ENCODE assay signal across 39 cellular contexts in the genomic region with DNA sequence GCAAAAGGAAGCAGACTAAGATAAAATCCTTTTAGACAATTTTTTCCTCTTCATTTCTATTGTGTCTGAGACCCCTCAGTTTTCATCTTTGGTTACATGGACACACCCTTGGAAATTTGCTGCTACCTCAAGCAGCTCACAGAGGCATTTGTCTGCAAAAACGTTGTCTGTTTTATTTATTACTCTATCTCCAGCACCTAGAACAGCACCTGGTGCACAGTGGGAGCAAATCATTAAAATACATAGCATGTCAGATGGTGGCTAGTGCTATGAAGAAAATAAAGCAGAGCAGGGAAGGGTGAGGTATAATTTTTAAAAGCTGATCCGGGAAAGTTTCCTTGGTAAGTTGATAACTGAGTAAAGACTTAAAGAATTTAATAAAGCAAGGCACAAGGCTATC. TPM values are rescaled to one million over a fixed set of nuclear protein-coding genes. Genes with fewer than 3 reads are reported as not detected.
"Had no signal": no experiment of that assay in that cellular context is flagged by ENCODE, and none has a peak within 500 bp of the region (broad histone marks: within the 10 kb centered on the region; RNA-seq: fewer than 3 reads in every experiment).

No MANE protein-coding gene starts in this region.

- H3K36me3 ChIP-seq: adrenal gland, ascending aorta, brain microvascular endothelial cell, breast epithelium, cardiac muscle cell had no signal

- H3K27ac ChIP-seq: adrenal gland, ascending aorta, body of pancreas, brain microvascular endothelial cell, breast epithelium, cardiac muscle cell had no signal

- H3K4me1 Mint-ChIP-seq: activated naive CD4-positive, alpha-beta T cell treated with anti-CD3 and anti-CD28 coated beads, Interleukin-2, amount 10 ng/mL, durations not matched to agents 7 days and 5 days; activated naive CD4-positive, alpha-beta T cell treated with anti-CD3 and anti-CD28 coated beads, Interleukin-2, amount 50 U/mL, for 24 hours; activated naive CD8-positive, alpha-beta T cell treated with anti-CD3 and anti-CD28 coated beads, Interleukin-2, amount 10 ng/mL, durations not matched to agents 7 days and 5 days; activated naive CD8-positive, alpha-beta T cell treated with anti-CD3 and anti-CD28 coated beads, Interleukin-2, amount 50 U/mL, for 24 hours; central memory CD8-positive, alpha-beta T cell had no signal

- H3K27me3 ChIP-seq: ascending aorta, body of pancreas, breast epithelium, cardiac muscle cell had no signal

- DNase-seq: activated effector memory CD4-positive, alpha-beta T cell treated with anti-CD3 and anti-CD28 coated beads, Interleukin-2, amount 50 U/mL, for 16 hours; activated effector memory CD4-positive, alpha-beta T cell treated with Interleukin-2 at 50 U/mL for 16 hours; activated gamma-delta T cell; activated gamma-delta T cell treated with Interleukin-2 at 50 U/mL for 16 hours; activated naive CD4-positive, alpha-beta T cell; activated naive CD4-positive, alpha-beta T cell treated with anti-CD3 and anti-CD28 coated beads for 36 hours; activated naive CD4-positive, alpha-beta T cell treated with anti-CD3 and anti-CD28 coated beads, Interleukin-2, amount 10 ng/mL, durations not matched to agents 7 days and 5 days; activated naive CD4-positive, alpha-beta T cell treated with anti-CD3 and anti-CD28 coated beads, Interleukin-2, amount 50 U/mL, for 16 hours; activated naive CD4-positive, alpha-beta T cell treated with Interleukin-2 at 50 U/mL for 16 hours; activated naive CD8-positive, alpha-beta T cell treated with anti-CD3 and anti-CD28 coated beads for 36 hours; activated naive CD8-positive, alpha-beta T cell treated with anti-CD3 and anti-CD28 coated beads, Interleukin-2, amount 10 ng/mL, durations not matched to agents 7 days and 5 days; activated naive CD8-positive, alpha-beta T cell treated with anti-CD3 and anti-CD28 coated beads, Interleukin-2, amount 50 U/mL, for 24 hours; activated T-cell treated with anti-CD3 and anti-CD28 coated beads, Interleukin-2, amount 50 U/mL, for 24 hours; activated T-cell treated with anti-CD3 and anti-CD28 coated beads, Interleukin-2, amount 50 U/mL, for 4 hours; activated T-cell treated with anti-CD3 and anti-CD28 coated beads, Interleukin-2, amount 50 U/mL, for 48 hours; activated T-cell treated with anti-CD3 and anti-CD28 coated beads, Interleukin-2, amount 50 U/mL, for 72 hours; adrenal gland; amniotic stem cell; amygdala; anterior cingulate cortex; aorta; body of pancreas; brain microvascular endothelial cell; caudate nucleus; central memory CD4-positive, alpha-beta T cell; cerebellar nuclear complex had no signal

- H3K4me1 ChIP-seq: adrenal gland, ascending aorta, body of pancreas, breast epithelium had no signal

- ATAC-seq: activated naive CD4-positive, alpha-beta T cell treated with anti-CD3 and anti-CD28 coated beads, Interleukin-2, amount 50 U/mL, for 72 hours; activated naive CD8-positive, alpha-beta T cell treated with anti-CD3 and anti-CD28 coated beads, Interleukin-2, amount 50 U/mL, for 24 hours; activated T-cell treated with anti-CD3 and anti-CD28 coated beads, Interleukin-2, amount 50 U/mL, for 4 hours; activated T-cell treated with anti-CD3 and anti-CD28 coated beads, Interleukin-2, amount 50 U/mL, for 72 hours; activated T-helper 17 cell treated with anti-CD3 and anti-CD28 coated beads, Interleukin-2, amount 50 U/mL, for 72 hours; body of pancreas had no signal

- H3K27ac Mint-ChIP-seq: activated naive CD4-positive, alpha-beta T cell treated with anti-CD3 and anti-CD28 coated beads for 36 hours; activated naive CD4-positive, alpha-beta T cell treated with anti-CD3 and anti-CD28 coated beads, Interleukin-2, amount 10 ng/mL, durations not matched to agents 7 days and 5 days; activated naive CD4-positive, alpha-beta T cell treated with anti-CD3 and anti-CD28 coated beads, Interleukin-2, amount 50 U/mL, for 24 hours; activated naive CD4-positive, alpha-beta T cell treated with anti-CD3 and anti-CD28 coated beads, Interleukin-2, amount 50 U/mL, for 72 hours; activated naive CD8-positive, alpha-beta T cell; activated naive CD8-positive, alpha-beta T cell treated with anti-CD3 and anti-CD28 coated beads for 36 hours; activated naive CD8-positive, alpha-beta T cell treated with anti-CD3 and anti-CD28 coated beads, Interleukin-2, amount 10 ng/mL, durations not matched to agents 7 days and 5 days; activated naive CD8-positive, alpha-beta T cell treated with anti-CD3 and anti-CD28 coated beads, Interleukin-2, amount 50 U/mL, for 24 hours; activated T-cell treated with anti-CD3 and anti-CD28 coated beads, Interleukin-2, amount 50 U/mL, for 24 hours; activated T-cell treated with anti-CD3 and anti-CD28 coated beads, Interleukin-2, amount 50 U/mL, for 72 hours; activated T-helper 1 cell treated with anti-CD3 and anti-CD28 coated beads, Interleukin-12 subunit alpha, Interleukin-12 subunit beta, Interleukin-2, Interleukin-4 antibody, amounts not matched to agents 30 ng/mL and 10 ng/mL and 1 ng/mL, durations not matched to agents 14 hours and 24 hours and 36 hours; activated T-helper 17 cell treated with anti-CD3 and anti-CD28 coated beads, Interleukin-2, amount 50 U/mL, for 72 hours; activated T-helper 2 cell treated with anti-CD3 and anti-CD28 coated beads, Interferon-gamma antibody, Interleukin-2, Interleukin-4, amounts not matched to agents 10 μg/mL and 5 μg/mL and 100 μg/mL, durations not matched to agents 14 hours and 24 hours and 36 hours; brain had no signal

- H3K9me3 Mint-ChIP-seq: activated naive CD4-positive, alpha-beta T cell treated with anti-CD3 and anti-CD28 coated beads for 36 hours; activated naive CD4-positive, alpha-beta T cell treated with anti-CD3 and anti-CD28 coated beads, Interleukin-2, amount 10 ng/mL, durations not matched to agents 7 days and 5 days; activated naive CD4-positive, alpha-beta T cell treated with anti-CD3 and anti-CD28 coated beads, Interleukin-2, amount 50 U/mL, for 24 hours; activated naive CD4-positive, alpha-beta T cell treated with anti-CD3 and anti-CD28 coated beads, Interleukin-2, amount 50 U/mL, for 72 hours; activated naive CD8-positive, alpha-beta T cell treated with anti-CD3 and anti-CD28 coated beads for 36 hours; activated naive CD8-positive, alpha-beta T cell treated with anti-CD3 and anti-CD28 coated beads, Interleukin-2, amount 50 U/mL, for 24 hours; activated T-cell treated with anti-CD3 and anti-CD28 coated beads, Interleukin-2, amount 50 U/mL, for 24 hours; activated T-cell treated with anti-CD3 and anti-CD28 coated beads, Interleukin-2, amount 50 U/mL, for 4 hours; activated T-cell treated with anti-CD3 and anti-CD28 coated beads, Interleukin-2, amount 50 U/mL, for 72 hours; activated T-helper 1 cell treated with anti-CD3 and anti-CD28 coated beads, Interleukin-12 subunit alpha, Interleukin-12 subunit beta, Interleukin-2, Interleukin-4 antibody, amounts not matched to agents 30 ng/mL and 10 ng/mL and 1 ng/mL, durations not matched to agents 14 hours and 24 hours and 36 hours; activated T-helper 17 cell treated with anti-CD3 and anti-CD28 coated beads, Interleukin-2, amount 50 U/mL, for 72 hours; activated T-helper 2 cell treated with anti-CD3 and anti-CD28 coated beads, Interferon-gamma antibody, Interleukin-2, Interleukin-4, amounts not matched to agents 10 μg/mL and 5 μg/mL and 100 μg/mL, durations not matched to agents 14 hours and 24 hours and 36 hours; brain; central memory CD8-positive, alpha-beta T cell had no signal

- H3K4me3 Mint-ChIP-seq: activated naive CD4-positive, alpha-beta T cell treated with anti-CD3 and anti-CD28 coated beads for 36 hours; activated naive CD4-positive, alpha-beta T cell treated with anti-CD3 and anti-CD28 coated beads, Interleukin-2, amount 10 ng/mL, durations not matched to agents 7 days and 5 days; activated naive CD4-positive, alpha-beta T cell treated with anti-CD3 and anti-CD28 coated beads, Interleukin-2, amount 50 U/mL, for 24 hours; activated naive CD8-positive, alpha-beta T cell; activated naive CD8-positive, alpha-beta T cell treated with anti-CD3 and anti-CD28 coated beads for 36 hours; activated naive CD8-positive, alpha-beta T cell treated with anti-CD3 and anti-CD28 coated beads, Interleukin-2, amount 10 ng/mL, durations not matched to agents 7 days and 5 days; activated naive CD8-positive, alpha-beta T cell treated with anti-CD3 and anti-CD28 coated beads, Interleukin-2, amount 50 U/mL, for 24 hours; activated T-cell treated with anti-CD3 and anti-CD28 coated beads, Interleukin-2, amount 50 U/mL, for 24 hours; activated T-cell treated with anti-CD3 and anti-CD28 coated beads, Interleukin-2, amount 50 U/mL, for 4 hours; activated T-cell treated with anti-CD3 and anti-CD28 coated beads, Interleukin-2, amount 50 U/mL, for 72 hours; activated T-helper 1 cell treated with anti-CD3 and anti-CD28 coated beads, Interleukin-12 subunit alpha, Interleukin-12 subunit beta, Interleukin-2, Interleukin-4 antibody, amounts not matched to agents 30 ng/mL and 10 ng/mL and 1 ng/mL, durations not matched to agents 14 hours and 24 hours and 36 hours; activated T-helper 17 cell treated with anti-CD3 and anti-CD28 coated beads, Interleukin-2, amount 50 U/mL, for 72 hours; brain; central memory CD8-positive, alpha-beta T cell had no signal

- H3K4me3 ChIP-seq: adrenal gland, ascending aorta, breast epithelium, cardiac muscle cell had no signal

- FAIRE-seq: astrocyte, bronchial epithelial cell had no signal

- H3K36me3 Mint-ChIP-seq: activated naive CD4-positive, alpha-beta T cell treated with anti-CD3 and anti-CD28 coated beads, Interleukin-2, amount 10 ng/mL, durations not matched to agents 7 days and 5 days; activated naive CD4-positive, alpha-beta T cell treated with anti-CD3 and anti-CD28 coated beads, Interleukin-2, amount 50 U/mL, for 24 hours; activated naive CD4-positive, alpha-beta T cell treated with anti-CD3 and anti-CD28 coated beads, Interleukin-2, amount 50 U/mL, for 72 hours; activated naive CD8-positive, alpha-beta T cell; activated naive CD8-positive, alpha-beta T cell treated with anti-CD3 and anti-CD28 coated beads for 36 hours; activated naive CD8-positive, alpha-beta T cell treated with anti-CD3 and anti-CD28 coated beads, Interleukin-2, amount 10 ng/mL, durations not matched to agents 7 days and 5 days; brain had no signal

- H3K9me3 ChIP-seq: adrenal gland, ascending aorta, body of pancreas, breast epithelium had no signal

RNA-seq across cellular contexts. Expression of a gene that starts 14.3 kb away (rescaled TPM):
- total RNA-seq: activated naive CD4-positive, alpha-beta T cell treated with anti-CD3 and anti-CD28 coated beads for 36 hours; bronchial epithelial cell had no signal
